3 cellular contexts compared by ENCODE assay signal in genomic region chr6:4571011-4571410, GRCh38.
TF ChIP-seq lines count a peak whose summit lies in the region.

No MANE protein-coding gene starts in this region.

TF ChIP-seq in HepG2, 621 proteins besides CTCF, POLR2A, EP300 and RAD21:
- TF ChIP-seq NCOR1 (IDR thresholded peaks at IDR 0.05; ENCODE audit: borderline replicate concordance, low read length) (no peak), ZFP1 (CRISPR knock-in tag; IDR thresholded peaks at IDR 0.05) (peak; percentile 99)

TF ChIP-seq in HEK293, 187 proteins besides CTCF, POLR2A, EP300 and RAD21:
- TF ChIP-seq ZNF791 (tag by site-specific recombination; IDR thresholded peaks at IDR 0.05) = no peak
- peak; percentile 77 for TF ChIP-seq SETDB1 (IDR thresholded peaks at IDR 0.05; ENCODE audit: insufficient read length, low read length)

TF ChIP-seq in K562, 482 proteins besides CTCF, POLR2A, EP300 and RAD21:
- TF ChIP-seq E2F3 (CRISPR knock-in tag; IDR thresholded peaks at IDR 0.05) (no peak), HMG20B (CRISPR knock-in tag; IDR thresholded peaks at IDR 0.05) (no peak), ZFP1 (CRISPR knock-in tag; IDR thresholded peaks at IDR 0.05) (peak; percentile 87), NCOA2 (IDR thresholded peaks at IDR 0.05; ENCODE audit: partially characterized antibody in 2 of 2) (no peak), CBX3 (IDR thresholded peaks at IDR 0.05; ENCODE audit: borderline replicate concordance in 1 of 2, low read length in 2 of 2) (peak in 1 of 2 experiments; percentile 34; a peak in 1 of 3 replicates), ZFX (CRISPR knock-in tag; IDR thresholded peaks at IDR 0.05) (no peak), CEBPZ (IDR thresholded peaks at IDR 0.05; ENCODE audit: borderline replicate concordance, low read depth, low read length) (no peak), KLF10 (CRISPR knock-in tag; IDR thresholded peaks at IDR 0.05) (no peak), ZNF668 (CRISPR knock-in tag; IDR thresholded peaks at IDR 0.05) (no peak), ETV5 (CRISPR knock-in tag; IDR thresholded peaks at IDR 0.05; ENCODE audit: low read depth) (no peak), SNRNP70 (optimal IDR thresholded peaks at IDR 0.05; ENCODE audit: low read depth, low read length) (no peak), GABPB1 (CRISPR knock-in tag; IDR thresholded peaks at IDR 0.05) (no peak), GABPA (tag; conservative IDR thresholded peaks at IDR 0.05; ENCODE audit: low read depth) (no peak)
- TF ChIP-seq, protein P1, sequence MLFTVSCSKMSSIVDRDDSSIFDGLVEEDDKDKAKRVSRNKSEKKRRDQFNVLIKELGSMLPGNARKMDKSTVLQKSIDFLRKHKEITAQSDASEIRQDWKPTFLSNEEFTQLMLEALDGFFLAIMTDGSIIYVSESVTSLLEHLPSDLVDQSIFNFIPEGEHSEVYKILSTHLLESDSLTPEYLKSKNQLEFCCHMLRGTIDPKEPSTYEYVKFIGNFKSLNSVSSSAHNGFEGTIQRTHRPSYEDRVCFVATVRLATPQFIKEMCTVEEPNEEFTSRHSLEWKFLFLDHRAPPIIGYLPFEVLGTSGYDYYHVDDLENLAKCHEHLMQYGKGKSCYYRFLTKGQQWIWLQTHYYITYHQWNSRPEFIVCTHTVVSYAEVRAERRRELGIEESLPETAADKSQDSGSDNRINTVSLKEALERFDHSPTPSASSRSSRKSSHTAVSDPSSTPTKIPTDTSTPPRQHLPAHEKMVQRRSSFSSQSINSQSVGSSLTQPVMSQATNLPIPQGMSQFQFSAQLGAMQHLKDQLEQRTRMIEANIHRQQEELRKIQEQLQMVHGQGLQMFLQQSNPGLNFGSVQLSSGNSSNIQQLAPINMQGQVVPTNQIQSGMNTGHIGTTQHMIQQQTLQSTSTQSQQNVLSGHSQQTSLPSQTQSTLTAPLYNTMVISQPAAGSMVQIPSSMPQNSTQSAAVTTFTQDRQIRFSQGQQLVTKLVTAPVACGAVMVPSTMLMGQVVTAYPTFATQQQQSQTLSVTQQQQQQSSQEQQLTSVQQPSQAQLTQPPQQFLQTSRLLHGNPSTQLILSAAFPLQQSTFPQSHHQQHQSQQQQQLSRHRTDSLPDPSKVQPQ (CRISPR knock-in tag; IDR thresholded peaks at IDR 0.05; ENCODE audit: borderline replicate concordance) = no peak
- TF ChIP-seq, protein P2, sequence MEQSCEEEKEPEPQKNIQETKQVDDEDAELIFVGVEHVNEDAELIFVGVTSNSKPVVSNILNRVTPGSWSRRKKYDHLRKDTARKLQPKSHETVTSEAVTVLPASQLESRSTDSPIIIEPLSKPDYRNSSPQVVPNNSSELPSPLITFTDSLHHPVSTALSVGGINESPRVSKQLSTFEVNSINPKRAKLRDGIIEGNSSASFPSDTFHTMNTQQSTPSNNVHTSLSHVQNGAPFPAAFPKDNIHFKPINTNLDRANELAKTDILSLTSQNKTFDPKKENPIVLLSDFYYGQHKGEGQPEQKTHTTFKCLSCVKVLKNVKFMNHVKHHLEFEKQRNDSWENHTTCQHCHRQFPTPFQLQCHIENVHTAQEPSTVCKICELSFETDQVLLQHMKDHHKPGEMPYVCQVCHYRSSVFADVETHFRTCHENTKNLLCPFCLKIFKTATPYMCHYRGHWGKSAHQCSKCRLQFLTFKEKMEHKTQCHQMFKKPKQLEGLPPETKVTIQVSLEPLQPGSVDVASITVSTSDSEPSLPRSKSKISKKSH (CRISPR knock-in tag; IDR thresholded peaks at IDR 0.05) = no peak
- TF ChIP-seq, protein P3, sequence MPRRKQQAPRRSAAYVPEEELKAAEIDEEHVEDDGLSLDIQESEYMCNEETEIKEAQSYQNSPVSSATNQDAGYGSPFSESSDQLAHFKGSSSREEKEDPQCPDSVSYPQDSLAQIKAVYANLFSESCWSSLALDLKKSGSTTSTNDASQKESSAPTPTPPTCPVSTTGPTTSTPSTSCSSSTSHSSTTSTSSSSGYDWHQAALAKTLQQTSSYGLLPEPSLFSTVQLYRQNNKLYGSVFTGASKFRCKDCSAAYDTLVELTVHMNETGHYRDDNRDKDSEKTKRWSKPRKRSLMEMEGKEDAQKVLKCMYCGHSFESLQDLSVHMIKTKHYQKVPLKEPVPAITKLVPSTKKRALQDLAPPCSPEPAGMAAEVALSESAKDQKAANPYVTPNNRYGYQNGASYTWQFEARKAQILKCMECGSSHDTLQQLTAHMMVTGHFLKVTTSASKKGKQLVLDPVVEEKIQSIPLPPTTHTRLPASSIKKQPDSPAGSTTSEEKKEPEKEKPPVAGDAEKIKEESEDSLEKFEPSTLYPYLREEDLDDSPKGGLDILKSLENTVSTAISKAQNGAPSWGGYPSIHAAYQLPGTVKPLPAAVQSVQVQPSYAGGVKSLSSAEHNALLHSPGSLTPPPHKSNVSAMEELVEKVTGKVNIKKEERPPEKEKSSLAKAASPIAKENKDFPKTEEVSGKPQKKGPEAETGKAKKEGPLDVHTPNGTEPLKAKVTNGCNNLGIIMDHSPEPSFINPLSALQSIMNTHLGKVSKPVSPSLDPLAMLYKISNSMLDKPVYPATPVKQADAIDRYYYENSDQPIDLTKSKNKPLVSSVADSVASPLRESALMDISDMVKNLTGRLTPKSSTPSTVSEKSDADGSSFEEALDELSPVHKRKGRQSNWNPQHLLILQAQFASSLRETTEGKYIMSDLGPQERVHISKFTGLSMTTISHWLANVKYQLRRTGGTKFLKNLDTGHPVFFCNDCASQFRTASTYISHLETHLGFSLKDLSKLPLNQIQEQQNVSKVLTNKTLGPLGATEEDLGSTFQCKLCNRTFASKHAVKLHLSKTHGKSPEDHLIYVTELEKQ (CRISPR knock-in tag; IDR thresholded peaks at IDR 0.05) = no peak
- TF ChIP-seq, protein P4, sequence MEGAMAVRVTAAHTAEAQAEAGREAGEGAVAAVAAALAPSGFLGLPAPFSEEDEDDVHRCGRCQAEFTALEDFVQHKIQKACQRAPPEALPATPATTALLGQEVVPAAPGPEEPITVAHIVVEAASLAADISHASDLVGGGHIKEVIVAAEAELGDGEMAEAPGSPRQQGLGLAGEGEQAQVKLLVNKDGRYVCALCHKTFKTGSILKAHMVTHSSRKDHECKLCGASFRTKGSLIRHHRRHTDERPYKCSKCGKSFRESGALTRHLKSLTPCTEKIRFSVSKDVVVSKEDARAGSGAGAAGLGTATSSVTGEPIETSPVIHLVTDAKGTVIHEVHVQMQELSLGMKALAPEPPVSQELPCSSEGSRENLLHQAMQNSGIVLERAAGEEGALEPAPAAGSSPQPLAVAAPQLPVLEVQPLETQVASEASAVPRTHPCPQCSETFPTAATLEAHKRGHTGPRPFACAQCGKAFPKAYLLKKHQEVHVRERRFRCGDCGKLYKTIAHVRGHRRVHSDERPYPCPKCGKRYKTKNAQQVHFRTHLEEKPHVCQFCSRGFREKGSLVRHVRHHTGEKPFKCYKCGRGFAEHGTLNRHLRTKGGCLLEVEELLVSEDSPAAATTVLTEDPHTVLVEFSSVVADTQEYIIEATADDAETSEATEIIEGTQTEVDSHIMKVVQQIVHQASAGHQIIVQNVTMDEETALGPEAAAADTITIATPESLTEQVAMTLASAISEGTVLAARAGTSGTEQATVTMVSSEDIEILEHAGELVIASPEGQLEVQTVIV (CRISPR knock-in tag; IDR thresholded peaks at IDR 0.05; ENCODE audit: borderline replicate concordance) = no peak
